ENCODE assay signal across 22 cellular contexts in genomic region chr12:113794774-113795173, GRCh38.
"Had no signal": no experiment of that assay in that cellular context is flagged by ENCODE, and none has a peak within 500 bp of the region (broad histone marks: within the 10 kb centered on the region; RNA-seq: fewer than 3 reads in every experiment).

No MANE protein-coding gene starts in this region.

- H3K9me3 ChIP-seq: adrenal gland, heart right ventricle, psoas muscle, sigmoid colon had no signal

- H3K4me1 Mint-ChIP-seq: central memory CD8-positive, alpha-beta T cell; memory B cell; natural killer cell; WTC11 had no signal

- H3K4me1 ChIP-seq: adrenal gland, heart right ventricle, left ventricle myocardium inferior, psoas muscle, sigmoid colon had no signal

- H3K27ac ChIP-seq: adrenal gland, heart right ventricle, left ventricle myocardium inferior, psoas muscle, sigmoid colon had no signal

- ATAC-seq: heart right ventricle, natural killer cell, psoas muscle, WTC11 had no signal

- H3K4me3 Mint-ChIP-seq: central memory CD8-positive, alpha-beta T cell; memory B cell; natural killer cell; type B pancreatic cell; WTC11 had no signal

- H3K27me3 ChIP-seq: adrenal gland, heart right ventricle, sigmoid colon had no signal

- H3K4me3 ChIP-seq: adrenal gland, heart right ventricle, left ventricle myocardium inferior, psoas muscle, sigmoid colon had no signal

- H3K36me3 Mint-ChIP-seq: natural killer cell, WTC11 had no signal

- FAIRE-seq: frontal cortex, keratinocyte had no signal

- DNase-seq: activated CD4-positive, alpha-beta T cell treated with anti-CD3 and anti-CD28 coated beads for 48 hours; activated CD8-positive, alpha-beta memory T cell treated with anti-CD3 and anti-CD28 coated beads for 24 hours; activated naive CD4-positive, alpha-beta T cell treated with anti-CD3 and anti-CD28 coated beads, Interleukin-2, amount 50 U/mL, for 16 hours; activated T-cell treated with anti-CD3 and anti-CD28 coated beads for 4 hours; adrenal gland; cortex of kidney; effector CD8-positive, alpha-beta T cell; heart right ventricle; left ventricle myocardium inferior; natural killer cell; occipital lobe; psoas muscle; sigmoid colon; stimulated activated naive CD4-positive, alpha-beta T cell; T-helper 9 cell had no signal

- H3K27me3 Mint-ChIP-seq: central memory CD8-positive, alpha-beta T cell; memory B cell had no signal

- H3K27ac Mint-ChIP-seq: activated T-helper 2 cell treated with anti-CD3 and anti-CD28 coated beads, Interferon-gamma antibody, Interleukin-2, Interleukin-4, amounts not matched to agents 10 μg/mL and 5 μg/mL and 100 μg/mL, durations not matched to agents 14 hours and 24 hours and 36 hours; memory B cell; natural killer cell; type B pancreatic cell; WTC11 had no signal

- H3K36me3 ChIP-seq: adrenal gland, heart right ventricle, left ventricle myocardium inferior, sigmoid colon had no signal

- H3K9me3 Mint-ChIP-seq: activated T-helper 2 cell treated with anti-CD3 and anti-CD28 coated beads, Interferon-gamma antibody, Interleukin-2, Interleukin-4, amounts not matched to agents 10 μg/mL and 5 μg/mL and 100 μg/mL, durations not matched to agents 14 hours and 24 hours and 36 hours; natural killer cell; type B pancreatic cell; WTC11 had no signal
